Comparison of ENCODE assay signal across 10 cellular contexts in the genomic region with DNA sequence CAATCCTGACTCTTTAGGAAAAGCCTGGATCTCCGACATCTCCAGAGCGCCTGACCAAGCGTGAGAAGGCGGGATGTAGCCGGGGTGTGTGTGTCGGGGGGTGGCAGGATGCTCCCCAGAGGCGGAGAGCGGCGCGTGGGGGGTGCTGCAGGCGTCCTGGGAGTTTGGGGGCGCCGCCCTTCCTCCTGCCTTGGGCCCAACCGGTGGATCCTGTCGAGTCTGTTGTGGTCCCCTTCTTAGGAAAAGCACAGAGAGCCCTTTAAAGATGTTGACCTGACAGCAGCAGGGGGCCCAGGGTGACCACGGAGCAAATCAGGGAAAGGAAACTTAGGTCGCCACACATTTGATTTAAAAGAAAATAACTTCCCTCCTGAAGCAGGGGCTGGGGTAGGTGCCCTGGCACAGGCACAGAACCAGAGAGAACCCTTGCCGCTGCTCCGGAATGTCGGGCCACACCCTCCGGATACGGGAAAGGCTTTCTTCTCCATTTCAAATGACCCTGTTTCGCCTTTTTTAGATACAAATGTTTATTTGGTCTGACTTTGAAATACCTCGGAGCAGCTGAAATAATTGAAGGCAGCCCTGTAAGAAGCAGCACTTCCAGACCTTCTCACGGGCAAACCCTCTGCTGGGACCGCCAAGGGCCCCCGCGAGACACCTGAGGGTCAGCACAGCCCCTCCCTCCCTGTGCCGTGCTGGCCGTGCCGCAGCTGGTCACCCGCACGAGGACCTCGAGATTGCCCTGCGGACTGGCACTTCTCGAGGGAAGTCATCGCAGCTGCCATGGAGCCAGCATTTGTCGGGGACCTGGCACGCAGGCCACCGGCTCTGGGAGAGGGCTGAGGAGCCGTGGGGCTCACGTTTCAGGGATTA.
DNase-seq lines count a peak whose midpoint lies in the region; TF ChIP-seq lines count a peak whose summit lies in the region.
"Had no signal": no experiment of that assay in that cellular context is flagged by ENCODE, and none has a peak within 500 bp of the region (broad histone marks: within the 10 kb centered on the region; RNA-seq: fewer than 3 reads in every experiment).

No MANE protein-coding gene starts in this region.

- DNase-seq in NCI-H1092 (lab: John Stamatoyannopoulos, UW) (peak; percentile 16), fibroblast of peridontal ligament (ENCODE audit: extremely low read depth) (peak; percentile 7), osteoblast (ENCODE audit: insufficient read length, low spot score, missing footprints) (peak; percentile 89), islet precursor cell (no peak), 8988T (no peak), SHP77 treated with DMSO at 0.1 percent for 48 hours (lab: John Stamatoyannopoulos, UW) (no peak)
- no peak for DNase-seq in NK-92 treated with Interleukin-12 subunit alpha and Interleukin-12 subunit beta, amount 100 ng/mL, for 24 hours (lab: John Stamatoyannopoulos, UW)
- DNase-seq: Caco-2; effector CD4-positive, alpha-beta T cell had no signal

- H3K79me2 ChIP-seq in osteoblast (ENCODE audit: insufficient read depth, low read length), result no peaks in the 10 kb centered on the region

- H3K9ac ChIP-seq in BLaER1, result 0 out of 2 replicates have a peak overlapping the region, but pooled peaks have one; percentile 27

- peaks cover 55% of the 10 kb centered on the region for H3K4me1 ChIP-seq in BLaER1
- H3K4me1 ChIP-seq in osteoblast (ENCODE audit: insufficient read depth, low read length), result no peaks in the 10 kb centered on the region
- H3K4me1 ChIP-seq: Caco-2 had no signal

- peaks cover 9% of the 10 kb centered on the region; the same call in 1 of the 2 replicates for H3K9me3 ChIP-seq in BLaER1
- no peaks in the 10 kb centered on the region for H3K9me3 ChIP-seq in osteoblast (ENCODE audit: low read depth, low read length)
- H3K9me3 ChIP-seq: Caco-2 had no signal

- TF ChIP-seq CTCF in osteoblast (IDR thresholded peaks at IDR 0.05; ENCODE audit: extremely low read depth, low read depth, low read length), result no peak

- H3K27ac ChIP-seq in BLaER1 (peak overlapping the region; percentile 38; the same call in 1 of the 2 replicates), osteoblast (ENCODE audit: low read depth, low read length) (no peak overlapping the region)

- no peaks in the 10 kb centered on the region for H3K27me3 ChIP-seq in BLaER1
- peaks cover 30% of the 10 kb centered on the region for H3K27me3 ChIP-seq in osteoblast (ENCODE audit: insufficient read depth, low read length)

- H3K4me3 ChIP-seq in BLaER1 (no peak overlapping the region), osteoblast (ENCODE audit: insufficient read depth, low read length) (peak overlapping the region; percentile 48)

- H3K36me3 ChIP-seq in BLaER1, result no peaks in the 10 kb centered on the region
- no peaks in the 10 kb centered on the region for H3K36me3 ChIP-seq in osteoblast (ENCODE audit: insufficient read depth, low read length)

- H4K20me1 ChIP-seq in BLaER1, result no peaks in the 10 kb centered on the region
- no peaks in the 10 kb centered on the region for H4K20me1 ChIP-seq in osteoblast (ENCODE audit: insufficient read depth, low read length)

- peak overlapping the region; percentile 80 for H3K4me2 ChIP-seq in BLaER1
- peak overlapping the region; percentile 70 for H3K4me2 ChIP-seq in osteoblast (ENCODE audit: insufficient read depth, low read length)

- H2AFZ ChIP-seq in osteoblast (ENCODE audit: low read length), result peak overlapping the region; percentile 53

Comparison
In these comparisons a context has a peak if more than half of its experiments do, and no peak if none do; other contexts are left out.
1. DNase-seq: peak in NCI-H1092 (single experiment), fibroblast of peridontal ligament (single experiment) and osteoblast (single experiment); none in NK-92 treated with Interleukin-12 subunit alpha and Interleukin-12 subunit beta, amount 100 ng/mL, for 24 hours (single experiment), islet precursor cell (single experiment), 8988T (single experiment) and SHP77 treated with DMSO at 0.1 percent for 48 hours (single experiment).